ENCODE assay signal across 34 cellular contexts in genomic region chr2:106847366-106847765, GRCh38. TPM values are rescaled to one million over a fixed set of nuclear protein-coding genes. Genes with fewer than 3 reads are reported as not detected.
"Had no signal": no experiment of that assay in that cellular context is flagged by ENCODE, and none has a peak within 500 bp of the region (broad histone marks: within the 10 kb centered on the region; RNA-seq: fewer than 3 reads in every experiment).

No MANE protein-coding gene starts in this region.

- H3K4me3 ChIP-seq: breast epithelium, dorsolateral prefrontal cortex, gastrocnemius medialis, ovary, right lobe of liver, thyroid gland, upper lobe of right lung had no signal

- ATAC-seq: activated CD4-positive, CD25-positive, alpha-beta regulatory T cell treated with anti-CD3 and anti-CD28 coated beads, Interleukin-2, amount 50 U/mL, for 24 hours; gastrocnemius medialis; left cardiac atrium; left ventricle myocardium superior; right lobe of liver; stimulated activated memory B cell treated with anti-CD40 and anti-IgM and Interleukin-4, amounts not matched to agents 10 μg/mL and 1 μg/mL and 100 μg/mL, for 72 hours; stimulated activated naive CD8-positive, alpha-beta T cell treated with anti-CD3 and anti-CD28 coated beads, Interleukin-15, amount 100 ng/mL, for 72 hours; T-helper 17 cell; upper lobe of right lung had no signal

- H3K36me3 Mint-ChIP-seq: activated naive CD4-positive, alpha-beta T cell treated with anti-CD3 and anti-CD28 coated beads, Interleukin-2, amount 10 ng/mL, durations not matched to agents 7 days and 5 days; activated naive CD8-positive, alpha-beta T cell treated with anti-CD3 and anti-CD28 coated beads, Interleukin-2, amount 10 ng/mL, durations not matched to agents 7 days and 5 days; stimulated activated memory B cell treated with anti-CD40 and anti-IgM and Interleukin-4, amounts not matched to agents 10 μg/mL and 1 μg/mL and 100 μg/mL, for 72 hours had no signal

- H3K9me3 ChIP-seq: breast epithelium, gastrocnemius medialis, neutrophil, ovary, right lobe of liver, thyroid gland, upper lobe of right lung had no signal

- H3K27me3 Mint-ChIP-seq: activated naive CD4-positive, alpha-beta T cell treated with anti-CD3 and anti-CD28 coated beads, Interleukin-2, amount 10 ng/mL, durations not matched to agents 7 days and 5 days; activated naive CD8-positive, alpha-beta T cell treated with anti-CD3 and anti-CD28 coated beads, Interleukin-2, amount 10 ng/mL, durations not matched to agents 7 days and 5 days; activated T-cell treated with anti-CD3 and anti-CD28 coated beads, Interleukin-2, amount 50 U/mL, for 24 hours; progenitor cell of endocrine pancreas; stimulated activated memory B cell treated with anti-CD40 and anti-IgM and Interleukin-4, amounts not matched to agents 10 μg/mL and 1 μg/mL and 100 μg/mL, for 72 hours; stimulated activated naive CD8-positive, alpha-beta T cell treated with anti-CD3 and anti-CD28 coated beads, Interleukin-15, amount 100 ng/mL, for 72 hours; T-helper 17 cell had no signal

- DNase-seq: activated CD4-positive, alpha-beta T cell treated with anti-CD3 and anti-CD28 coated beads for 48 hours; activated CD4-positive, alpha-beta T cell treated with anti-CD3 and anti-CD28 coated beads, Interleukin-2, amount 50 U/mL, for 48 hours; activated CD8-positive, alpha-beta memory T cell treated with anti-CD3 and anti-CD28 coated beads, Interleukin-2, amount 50 U/mL, for 48 hours; activated gamma-delta T cell; activated naive CD4-positive, alpha-beta T cell treated with anti-CD3 and anti-CD28 coated beads, Interleukin-2, amount 10 ng/mL, durations not matched to agents 7 days and 5 days; activated naive CD8-positive, alpha-beta T cell treated with anti-CD3 and anti-CD28 coated beads, Interleukin-2, amount 10 ng/mL, durations not matched to agents 7 days and 5 days; activated T-cell treated with anti-CD3 and anti-CD28 coated beads, Interleukin-2, amount 50 U/mL, for 24 hours; central memory CD4-positive, alpha-beta T cell; dorsolateral prefrontal cortex; effector memory CD4-positive, alpha-beta T cell; gastrocnemius medialis; glutamatergic neuron; islet precursor cell; left cardiac atrium; left ventricle myocardium superior; ovary; right lobe of liver; stimulated activated CD4-positive, alpha-beta T cell treated with anti-CD3 and anti-CD28 coated beads, Interleukin-1b, Interleukin-23, amount 100 ng/mL, for 48 hours; stimulated activated CD4-positive, alpha-beta T cell treated with anti-CD3 and anti-CD28 coated beads, Interleukin-4, amount 100 ng/mL, for 4 hours; stimulated activated CD8-positive, alpha-beta memory T cell treated with anti-CD3 and anti-CD28 coated beads, Interleukin-4, amount 100 ng/mL, for 48 hours; stimulated activated naive CD8-positive, alpha-beta T cell treated with anti-CD3 and anti-CD28 coated beads, Interleukin-15, amount 100 ng/mL, for 72 hours; substantia nigra; T-helper 17 cell; T1000; thyroid gland; upper lobe of right lung; WERI-Rb-1 had no signal

- H3K36me3 ChIP-seq: breast epithelium, gastrocnemius medialis, neutrophil, ovary, right lobe of liver, thyroid gland, upper lobe of right lung, WERI-Rb-1 had no signal

- H3K27ac ChIP-seq: breast epithelium, dorsolateral prefrontal cortex, gastrocnemius medialis, neutrophil, ovary, right lobe of liver, upper lobe of right lung, WERI-Rb-1 had no signal

- H3K4me3 Mint-ChIP-seq: activated naive CD4-positive, alpha-beta T cell treated with anti-CD3 and anti-CD28 coated beads, Interleukin-2, amount 10 ng/mL, durations not matched to agents 7 days and 5 days; activated naive CD8-positive, alpha-beta T cell treated with anti-CD3 and anti-CD28 coated beads, Interleukin-2, amount 10 ng/mL, durations not matched to agents 7 days and 5 days; activated T-cell treated with anti-CD3 and anti-CD28 coated beads, Interleukin-2, amount 50 U/mL, for 24 hours; nephron; stimulated activated memory B cell treated with anti-CD40 and anti-IgM and Interleukin-4, amounts not matched to agents 10 μg/mL and 1 μg/mL and 100 μg/mL, for 72 hours; stimulated activated naive CD8-positive, alpha-beta T cell treated with anti-CD3 and anti-CD28 coated beads, Interleukin-15, amount 100 ng/mL, for 72 hours; T-helper 17 cell had no signal

- H3K9me3 Mint-ChIP-seq: activated naive CD4-positive, alpha-beta T cell treated with anti-CD3 and anti-CD28 coated beads, Interleukin-2, amount 10 ng/mL, durations not matched to agents 7 days and 5 days; activated naive CD8-positive, alpha-beta T cell treated with anti-CD3 and anti-CD28 coated beads, Interleukin-2, amount 10 ng/mL, durations not matched to agents 7 days and 5 days; activated T-cell treated with anti-CD3 and anti-CD28 coated beads, Interleukin-2, amount 50 U/mL, for 24 hours; nephron; stimulated activated memory B cell treated with anti-CD40 and anti-IgM and Interleukin-4, amounts not matched to agents 10 μg/mL and 1 μg/mL and 100 μg/mL, for 72 hours; stimulated activated naive CD8-positive, alpha-beta T cell treated with anti-CD3 and anti-CD28 coated beads, Interleukin-15, amount 100 ng/mL, for 72 hours had no signal

- H3K27me3 ChIP-seq: breast epithelium, dorsolateral prefrontal cortex, gastrocnemius medialis, neutrophil, ovary, right lobe of liver, thyroid gland, upper lobe of right lung had no signal

- H3K4me1 ChIP-seq: breast epithelium, gastrocnemius medialis, right lobe of liver, upper lobe of right lung had no signal

- H3K27ac Mint-ChIP-seq: activated naive CD4-positive, alpha-beta T cell treated with anti-CD3 and anti-CD28 coated beads, Interleukin-2, amount 10 ng/mL, durations not matched to agents 7 days and 5 days; activated naive CD8-positive, alpha-beta T cell treated with anti-CD3 and anti-CD28 coated beads, Interleukin-2, amount 10 ng/mL, durations not matched to agents 7 days and 5 days; activated T-cell treated with anti-CD3 and anti-CD28 coated beads, Interleukin-2, amount 50 U/mL, for 24 hours; nephron; progenitor cell of endocrine pancreas; stimulated activated memory B cell treated with anti-CD40 and anti-IgM and Interleukin-4, amounts not matched to agents 10 μg/mL and 1 μg/mL and 100 μg/mL, for 72 hours; stimulated activated naive CD8-positive, alpha-beta T cell treated with anti-CD3 and anti-CD28 coated beads, Interleukin-15, amount 100 ng/mL, for 72 hours; T-helper 17 cell had no signal

- H3K4me1 Mint-ChIP-seq: activated naive CD4-positive, alpha-beta T cell treated with anti-CD3 and anti-CD28 coated beads, Interleukin-2, amount 10 ng/mL, durations not matched to agents 7 days and 5 days; activated naive CD8-positive, alpha-beta T cell treated with anti-CD3 and anti-CD28 coated beads, Interleukin-2, amount 10 ng/mL, durations not matched to agents 7 days and 5 days; stimulated activated memory B cell treated with anti-CD40 and anti-IgM and Interleukin-4, amounts not matched to agents 10 μg/mL and 1 μg/mL and 100 μg/mL, for 72 hours; stimulated activated naive CD8-positive, alpha-beta T cell treated with anti-CD3 and anti-CD28 coated beads, Interleukin-15, amount 100 ng/mL, for 72 hours; T-helper 17 cell had no signal

RNA-seq across cellular contexts. Expression of gene ST6GAL2, which starts 38.6 kb away (rescaled TPM):
- total RNA-seq: activated CD8-positive, alpha-beta memory T cell treated with anti-CD3 and anti-CD28 coated beads for 36 hours; activated naive CD8-positive, alpha-beta T cell treated with anti-CD3 and anti-CD28 coated beads, Interleukin-2, amount 10 ng/mL, durations not matched to agents 7 days and 5 days; gastrocnemius medialis had no signal
